ENCODE assay signal across 17 cellular contexts in the genomic region with DNA sequence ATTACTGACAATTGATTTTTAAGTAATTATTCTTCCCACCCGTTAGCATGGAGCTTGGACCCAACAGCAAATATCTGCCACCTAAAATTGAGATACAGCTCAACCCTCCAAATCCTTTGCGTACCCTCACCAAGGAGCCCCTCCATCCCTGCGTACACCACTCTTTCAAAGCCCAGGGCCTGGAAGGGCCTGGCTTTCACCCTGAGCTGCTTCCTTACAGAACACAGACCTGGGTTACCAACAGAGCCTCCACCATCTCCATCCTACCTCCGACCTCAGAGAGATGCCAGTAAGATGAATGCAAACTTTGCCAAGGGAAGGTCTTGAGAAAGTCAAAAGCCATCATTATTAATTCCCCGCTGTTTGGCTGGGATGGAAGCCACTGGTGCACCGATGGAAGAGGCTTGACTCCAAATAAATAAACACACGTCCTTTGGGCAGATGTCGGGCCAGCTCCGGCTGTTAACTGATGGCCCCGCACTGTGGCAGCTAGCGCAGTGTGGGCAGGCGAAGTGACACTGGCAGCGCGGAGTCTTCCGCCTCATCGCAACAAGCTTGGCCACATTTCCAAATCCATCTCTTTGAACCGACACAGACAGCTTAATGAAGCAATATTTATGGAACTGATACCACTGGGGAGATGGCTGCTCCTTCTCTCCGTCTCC.
"Had no signal": no experiment of that assay in that cellular context is flagged by ENCODE, and none has a peak within 500 bp of the region (broad histone marks: within the 10 kb centered on the region; RNA-seq: fewer than 3 reads in every experiment).

No MANE protein-coding gene starts in this region.

- H3K27ac Mint-ChIP-seq: activated naive CD4-positive, alpha-beta T cell treated with anti-CD3 and anti-CD28 coated beads, Interleukin-2, amount 10 ng/mL, durations not matched to agents 7 days and 5 days; effector memory CD8-positive, alpha-beta T cell; nephron progenitor cell had no signal

- ATAC-seq: body of pancreas; effector memory CD8-positive, alpha-beta T cell; gastroesophageal sphincter had no signal

- H3K36me3 Mint-ChIP-seq: activated naive CD4-positive, alpha-beta T cell treated with anti-CD3 and anti-CD28 coated beads, Interleukin-2, amount 10 ng/mL, durations not matched to agents 7 days and 5 days had no signal

- H3K27ac ChIP-seq: adrenal gland, body of pancreas, gastroesophageal sphincter, ovary, right atrium auricular region, thyroid gland had no signal

- H3K4me3 ChIP-seq: adrenal gland, body of pancreas, gastroesophageal sphincter, ovary, right atrium auricular region, thyroid gland had no signal

- DNase-seq: activated CD4-positive, alpha-beta T cell treated with anti-CD3 and anti-CD28 coated beads, Interleukin-2, amount 50 U/mL, for 4 hours; activated naive CD4-positive, alpha-beta T cell treated with anti-CD3 and anti-CD28 coated beads, Interleukin-2, amount 10 ng/mL, durations not matched to agents 7 days and 5 days; body of pancreas; central memory CD4-positive, alpha-beta T cell; cortex of kidney; effector memory CD8-positive, alpha-beta T cell; kidney glomerular epithelial cell; mammary epithelial cell; nephron progenitor cell; ovary; SIG-M5; small intestine; T-helper 2 cell; thyroid gland had no signal

- H3K36me3 ChIP-seq: adrenal gland, gastroesophageal sphincter, ovary, right atrium auricular region, thyroid gland had no signal

- H3K4me1 ChIP-seq: adrenal gland, body of pancreas, gastroesophageal sphincter, right atrium auricular region, thyroid gland had no signal

- H3K4me3 Mint-ChIP-seq: activated naive CD4-positive, alpha-beta T cell treated with anti-CD3 and anti-CD28 coated beads, Interleukin-2, amount 10 ng/mL, durations not matched to agents 7 days and 5 days; effector memory CD8-positive, alpha-beta T cell; nephron progenitor cell had no signal

- H3K9me3 ChIP-seq: adrenal gland, body of pancreas, gastroesophageal sphincter, ovary, right atrium auricular region, thyroid gland had no signal

- H3K9me3 Mint-ChIP-seq: activated naive CD4-positive, alpha-beta T cell treated with anti-CD3 and anti-CD28 coated beads, Interleukin-2, amount 10 ng/mL, durations not matched to agents 7 days and 5 days; effector memory CD8-positive, alpha-beta T cell; nephron progenitor cell had no signal

- H3K4me1 Mint-ChIP-seq: activated naive CD4-positive, alpha-beta T cell treated with anti-CD3 and anti-CD28 coated beads, Interleukin-2, amount 10 ng/mL, durations not matched to agents 7 days and 5 days had no signal

- H3K27me3 ChIP-seq: adrenal gland, body of pancreas, ovary, right atrium auricular region, thyroid gland had no signal
